1 cellular context compared by ENCODE assay signal in the genomic region with DNA sequence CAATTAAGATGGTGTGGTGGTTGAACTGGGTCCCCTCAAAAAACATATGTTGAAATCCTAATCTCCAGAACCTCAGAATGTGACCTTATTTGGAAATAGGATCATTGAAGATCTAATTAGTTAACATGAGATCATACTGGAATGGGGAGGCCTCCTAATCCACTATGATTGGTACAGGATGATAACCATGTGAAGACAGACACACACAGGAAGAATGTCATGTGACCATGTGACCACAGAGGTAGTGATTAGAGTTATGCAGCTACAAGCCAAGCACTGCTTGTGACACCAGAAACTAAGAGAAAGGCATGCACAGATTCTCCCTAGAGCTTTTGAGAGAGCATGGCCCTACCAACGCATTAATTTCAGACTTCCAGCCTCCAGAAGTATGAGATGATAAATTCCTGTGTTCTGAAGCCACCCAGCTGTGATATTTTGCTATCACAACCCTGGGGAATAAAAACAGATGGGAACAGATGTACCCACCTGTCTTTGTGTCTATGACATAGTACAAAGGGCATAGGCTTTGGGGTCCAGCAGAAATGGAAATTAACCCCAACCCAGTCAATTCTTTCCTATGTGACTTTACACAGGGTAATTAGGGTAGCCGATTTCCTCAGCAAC.
A peak's percentile ranks its signal among the peaks of the same experiment; 100 is the strongest.
TF ChIP-seq lines count a peak whose summit lies in the region.

No MANE protein-coding gene starts in this region.

TF ChIP-seq in K562, 482 proteins besides CTCF, POLR2A, EP300 and RAD21 (continued from another document and continues in another):
- TF ChIP-seq SRSF3 (IDR thresholded peaks at IDR 0.05; ENCODE audit: insufficient read depth, low read length) (no peak), CHD2 (IDR thresholded peaks at IDR 0.05; ENCODE audit: low read depth, low read length) (no peak), NR1H2 (CRISPR knock-in tag; IDR thresholded peaks at IDR 0.05) (no peak), NELFE (IDR thresholded peaks at IDR 0.05; ENCODE audit: insufficient read depth, insufficient read length) (no peak), CREB1 (IDR thresholded peaks at IDR 0.05) (no peak), CREB1 (CRISPR knock-in tag; IDR thresholded peaks at IDR 0.05) (no peak), BRF1 (IDR thresholded peaks at IDR 0.05; ENCODE audit: borderline replicate concordance, extremely low read depth, insufficient read length) (no peak), HNRNPH1 (optimal IDR thresholded peaks at IDR 0.05; ENCODE audit: low read depth, low read length) (no peak), ARNT (IDR thresholded peaks at IDR 0.05) (no peak), ZNF124 (CRISPR knock-in tag; IDR thresholded peaks at IDR 0.05) (no peak), ZNF695 (CRISPR knock-in tag; IDR thresholded peaks at IDR 0.05) (no peak), SP1 (CRISPR knock-in tag; IDR thresholded peaks at IDR 0.05) (no peak), ZKSCAN8 (CRISPR knock-in tag; IDR thresholded peaks at IDR 0.05) (no peak), E2F8 (IDR thresholded peaks at IDR 0.05; ENCODE audit: low read depth, partially characterized antibody) (no peak), EZH2 (IDR thresholded peaks at IDR 0.05; ENCODE audit: borderline replicate concordance, low read depth, low read length) (no peak), ZNF280A (IDR thresholded peaks at IDR 0.05; ENCODE audit: low read depth, partially characterized antibody) (no peak), NFE2L1 (tag; IDR thresholded peaks at IDR 0.05; ENCODE audit: borderline replicate concordance, low read depth) (no peak), STAT5A (IDR thresholded peaks at IDR 0.05; ENCODE audit: borderline replicate concordance, low read length) (no peak), ARID3B (CRISPR knock-in tag; IDR thresholded peaks at IDR 0.05; ENCODE audit: borderline replicate concordance) (no peak), MCM2 (IDR thresholded peaks at IDR 0.05; ENCODE audit: low read depth) (no peak), PBX2 (CRISPR knock-in tag; IDR thresholded peaks at IDR 0.05; ENCODE audit: low read depth) (no peak), PBX2 (tag; conservative IDR thresholded peaks at IDR 0.05; ENCODE audit: low read depth) (peak; percentile 62), CREBBP (IDR thresholded peaks at IDR 0.05; ENCODE audit: low read depth, low read length) (no peak), DMBX1 (CRISPR knock-in tag; IDR thresholded peaks at IDR 0.05; ENCODE audit: borderline replicate concordance) (no peak), NCOA4 (IDR thresholded peaks at IDR 0.05; ENCODE audit: partially characterized antibody) (no peak), LCOR (CRISPR knock-in tag; IDR thresholded peaks at IDR 0.05) (no peak), RBM25 (IDR thresholded peaks at IDR 0.05; ENCODE audit: low read depth, low read length, severe bottlenecking) (no peak), ILF3 (IDR thresholded peaks at IDR 0.05; ENCODE audit: borderline replicate concordance) (no peak), CBX2 (IDR thresholded peaks at IDR 0.05; ENCODE audit: insufficient read depth, low read length, poor library complexity, severe bottlenecking) (no peak), HDAC2 (IDR thresholded peaks at IDR 0.05) (peak; percentile 39; the same call in 1 of the 2 replicates), RBM14 (IDR thresholded peaks at IDR 0.05; ENCODE audit: borderline replicate concordance, insufficient read depth, low read depth, low read length) (no peak), HBP1 (CRISPR knock-in tag; IDR thresholded peaks at IDR 0.05) (no peak), ZNF212 (CRISPR knock-in tag; IDR thresholded peaks at IDR 0.05) (no peak), ZNF121 (CRISPR knock-in tag; conservative IDR thresholded peaks at IDR 0.05) (no peak)
- TF ChIP-seq, protein P1, sequence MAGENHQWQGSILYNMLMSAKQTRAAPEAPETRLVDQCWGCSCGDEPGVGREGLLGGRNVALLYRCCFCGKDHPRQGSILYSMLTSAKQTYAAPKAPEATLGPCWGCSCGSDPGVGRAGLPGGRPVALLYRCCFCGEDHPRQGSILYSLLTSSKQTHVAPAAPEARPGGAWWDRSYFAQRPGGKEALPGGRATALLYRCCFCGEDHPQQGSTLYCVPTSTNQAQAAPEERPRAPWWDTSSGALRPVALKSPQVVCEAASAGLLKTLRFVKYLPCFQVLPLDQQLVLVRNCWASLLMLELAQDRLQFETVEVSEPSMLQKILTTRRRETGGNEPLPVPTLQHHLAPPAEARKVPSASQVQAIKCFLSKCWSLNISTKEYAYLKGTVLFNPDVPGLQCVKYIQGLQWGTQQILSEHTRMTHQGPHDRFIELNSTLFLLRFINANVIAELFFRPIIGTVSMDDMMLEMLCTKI (IDR thresholded peaks at IDR 0.05; ENCODE audit: partially characterized antibody) = no peak
- TF ChIP-seq, protein P2, sequence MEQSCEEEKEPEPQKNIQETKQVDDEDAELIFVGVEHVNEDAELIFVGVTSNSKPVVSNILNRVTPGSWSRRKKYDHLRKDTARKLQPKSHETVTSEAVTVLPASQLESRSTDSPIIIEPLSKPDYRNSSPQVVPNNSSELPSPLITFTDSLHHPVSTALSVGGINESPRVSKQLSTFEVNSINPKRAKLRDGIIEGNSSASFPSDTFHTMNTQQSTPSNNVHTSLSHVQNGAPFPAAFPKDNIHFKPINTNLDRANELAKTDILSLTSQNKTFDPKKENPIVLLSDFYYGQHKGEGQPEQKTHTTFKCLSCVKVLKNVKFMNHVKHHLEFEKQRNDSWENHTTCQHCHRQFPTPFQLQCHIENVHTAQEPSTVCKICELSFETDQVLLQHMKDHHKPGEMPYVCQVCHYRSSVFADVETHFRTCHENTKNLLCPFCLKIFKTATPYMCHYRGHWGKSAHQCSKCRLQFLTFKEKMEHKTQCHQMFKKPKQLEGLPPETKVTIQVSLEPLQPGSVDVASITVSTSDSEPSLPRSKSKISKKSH (CRISPR knock-in tag; IDR thresholded peaks at IDR 0.05) = no peak
- TF ChIP-seq, protein P3, sequence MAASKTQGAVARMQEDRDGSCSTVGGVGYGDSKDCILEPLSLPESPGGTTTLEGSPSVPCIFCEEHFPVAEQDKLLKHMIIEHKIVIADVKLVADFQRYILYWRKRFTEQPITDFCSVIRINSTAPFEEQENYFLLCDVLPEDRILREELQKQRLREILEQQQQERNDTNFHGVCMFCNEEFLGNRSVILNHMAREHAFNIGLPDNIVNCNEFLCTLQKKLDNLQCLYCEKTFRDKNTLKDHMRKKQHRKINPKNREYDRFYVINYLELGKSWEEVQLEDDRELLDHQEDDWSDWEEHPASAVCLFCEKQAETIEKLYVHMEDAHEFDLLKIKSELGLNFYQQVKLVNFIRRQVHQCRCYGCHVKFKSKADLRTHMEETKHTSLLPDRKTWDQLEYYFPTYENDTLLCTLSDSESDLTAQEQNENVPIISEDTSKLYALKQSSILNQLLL (CRISPR knock-in tag; IDR thresholded peaks at IDR 0.05; ENCODE audit: borderline replicate concordance) = no peak
